ENCODE assay signal across 10 cellular contexts in genomic region chr4:153082322-153083301, GRCh38.
A peak's percentile ranks its signal among the peaks of the same experiment; 100 is the strongest.
DNase-seq lines count a peak whose midpoint lies in the region; ATAC-seq and TF ChIP-seq lines count a peak whose summit lies in the region.
"Had no signal": no experiment of that assay in that cellular context is flagged by ENCODE, and none has a peak within 500 bp of the region (broad histone marks: within the 10 kb centered on the region; RNA-seq: fewer than 3 reads in every experiment).

No MANE protein-coding gene starts in this region.

- H3K23ac ChIP-seq in H9 (ENCODE audit: insufficient read length, low read depth, low read length) (no peak overlapping the region), trophoblast cell (ENCODE audit: low read length) (no peak overlapping the region)

- no peaks in the 10 kb centered on the region for H3K9me3 ChIP-seq in H9 (ENCODE audit: control insufficient read depth, low read depth, low read length)
- H3K9me3 ChIP-seq in OCI-LY3 (ENCODE audit: insufficient read depth, low read length) = no peaks in the 10 kb centered on the region
- no peaks in the 10 kb centered on the region for H3K9me3 ChIP-seq in trophoblast cell (ENCODE audit: insufficient read depth, low read depth, low read length)

- WGBS in H9 (ENCODE audit: extremely low coverage, insufficient read length, low lambda C conversion rate) = no CpG with 5 or more reads among the region's 15 CpGs
- no CpG with 5 or more reads among the region's 15 CpGs for WGBS in trophoblast cell (ENCODE audit: extremely low coverage, insufficient coverage, insufficient read length)

- no peaks in the 10 kb centered on the region for H4K20me1 ChIP-seq in H9 (ENCODE audit: control insufficient read depth, insufficient read depth, insufficient read length)
- no peaks in the 10 kb centered on the region for H4K20me1 ChIP-seq in OCI-LY3 (ENCODE audit: insufficient read depth, low read length)

- H3K27ac Mint-ChIP-seq in H9 = peak overlapping the region; percentile 35 to 98 (median 71); a peak in 5 of 7 replicates

- H3K14ac ChIP-seq in H9 (ENCODE audit: insufficient read depth, low read length) = 0 out of 2 replicates have a peak overlapping the region, but pooled peaks have one; percentile 11
- no peak overlapping the region for H3K14ac ChIP-seq in trophoblast cell (ENCODE audit: low read length)

- H4K12ac ChIP-seq in trophoblast cell (ENCODE audit: low read depth, low read length) = no peak overlapping the region

- no peak overlapping the region for H4K8ac ChIP-seq in H9 (replicated peaks; ENCODE audit: insufficient read length, low read depth, low read length)
- peak overlapping the region; percentile 49 for H4K8ac ChIP-seq in trophoblast cell (ENCODE audit: low read depth, low read length)

- H3K27ac ChIP-seq in H9 (ENCODE audit: insufficient read length, low read depth, low read length) = no peak overlapping the region
- no peak overlapping the region for H3K27ac ChIP-seq in OCI-LY3 (ENCODE audit: low read length)
- no peak overlapping the region for H3K27ac ChIP-seq in trophoblast cell (ENCODE audit: low read depth, low read length)
- H3K27ac ChIP-seq: coronary artery had no signal

- peaks cover 45 to 48% of the 10 kb centered on the region in 2 experiments for H3K4me1 Mint-ChIP-seq in H9

- no peak overlapping the region for H2BK120ac ChIP-seq in H9 (ENCODE audit: low read depth, low read length, poor library complexity, severe bottlenecking)
- no peak overlapping the region for H2BK120ac ChIP-seq in trophoblast cell (ENCODE audit: insufficient read depth, low read length, poor library complexity)

- H4K91ac ChIP-seq in H9 (ENCODE audit: insufficient read length, low read depth, low read length) (no peak overlapping the region), trophoblast cell (ENCODE audit: low read depth, low read length) (no peak overlapping the region)

- H3K27me3 Mint-ChIP-seq in H9 (ENCODE audit: low read depth) = peaks cover 11% of the 10 kb centered on the region

- H3K4me1 ChIP-seq in H9 (ENCODE audit: insufficient read depth, low read length) (peaks cover 4% of the 10 kb centered on the region; the same call in 1 of the 2 replicates), OCI-LY3 (ENCODE audit: low read length) (peaks cover 35% of the 10 kb centered on the region), trophoblast cell (ENCODE audit: control insufficient read depth in 1 of 2, insufficient read depth in 2 of 2, low read length in 2 of 2) (no peaks in the 10 kb centered on the region)

- H3K4me3 Mint-ChIP-seq in H9 = peak overlapping the region in 1 of 2 experiments; percentile 21; a peak in 1 of 5 replicates

- no peak overlapping the region for H3K56ac ChIP-seq in H9 (ENCODE audit: insufficient read length, low read depth, low read length)

- H3K4me3 ChIP-seq in OCI-LY3 (ENCODE audit: low read length) (peak overlapping the region; percentile 50), epithelial cell of esophagus (ENCODE audit: low read length) (no peak overlapping the region), trophoblast cell (ENCODE audit: low read depth, low read length) (no peak overlapping the region)
- H3K4me3 ChIP-seq: coronary artery had no signal

- H3K9me3 Mint-ChIP-seq in H9 = no peaks in the 10 kb centered on the region

- H3K18ac ChIP-seq in H9 (ENCODE audit: insufficient read length, low read depth, low read length) (no peak overlapping the region), trophoblast cell (ENCODE audit: low read length) (no peak overlapping the region)

- no peak overlapping the region for H2BK20ac ChIP-seq in H9 (ENCODE audit: low read depth, low read length, poor library complexity, severe bottlenecking)

- TF ChIP-seq CTCF in H9 (conservative IDR thresholded peaks at IDR 0.05) (no peak), OCI-LY3 (IDR thresholded peaks at IDR 0.05; ENCODE audit: low read depth, low read length) (no peak), epithelial cell of esophagus (IDR thresholded peaks at IDR 0.05; ENCODE audit: insufficient read depth, low read depth, low read length, missing control alignments) (no peak)

- no peak overlapping the region for H3K4me2 ChIP-seq in H9 (ENCODE audit: insufficient read depth, insufficient read length, low read length)
- H3K4me2 ChIP-seq in OCI-LY3 (ENCODE audit: low read length) = peak overlapping the region; percentile 70
- no peak overlapping the region for H3K4me2 ChIP-seq in trophoblast cell (ENCODE audit: low read length)

- H2AFZ ChIP-seq in H9 (ENCODE audit: low read length) = no peak overlapping the region
- peak overlapping the region; percentile 75 for H2AFZ ChIP-seq in OCI-LY3 (ENCODE audit: low read depth, low read length)
- no peak overlapping the region for H2AFZ ChIP-seq in trophoblast cell (ENCODE audit: insufficient read depth, low read length, poor library complexity)

- H3K79me1 ChIP-seq in H9 (ENCODE audit: insufficient read depth, low read depth, low read length, poor library complexity, severe bottlenecking) (no peaks in the 10 kb centered on the region), trophoblast cell (ENCODE audit: low read length) (no peaks in the 10 kb centered on the region)

- H3K27me3 ChIP-seq in H9 (ENCODE audit: insufficient read depth, low read length) (0 out of 2 replicates have a peak, but pooled peaks cover 2% of the 10 kb centered on the region), OCI-LY3 (ENCODE audit: low read depth, low read length) (peaks cover 76% of the 10 kb centered on the region), trophoblast cell (ENCODE audit: insufficient read depth, low read length) (no peaks in the 10 kb centered on the region)

- H2BK12ac ChIP-seq in H9 (ENCODE audit: insufficient read length, low read depth, low read length) (no peak overlapping the region), trophoblast cell (ENCODE audit: low read length) (peak overlapping the region; percentile 27)

- H3K36me3 ChIP-seq in OCI-LY3 (replicated peaks; ENCODE audit: low read depth, low read length) (no peaks in the 10 kb centered on the region), trophoblast cell (ENCODE audit: control insufficient read depth in 1 of 2, insufficient read depth in 2 of 2, low read length in 2 of 2) (no peaks in the 10 kb centered on the region)

- no peak overlapping the region for H4K5ac ChIP-seq in H9 (ENCODE audit: insufficient read length, low read depth, low read length)

- ATAC-seq in GM18520 (IDR thresholded peaks at IDR 0.05; ENCODE audit: unreplicated experiment) (no peak), HG03469 (IDR thresholded peaks at IDR 0.05; ENCODE audit: unreplicated experiment) (no peak), GM19467 (IDR thresholded peaks at IDR 0.05; ENCODE audit: unreplicated experiment) (no peak)

- no peak overlapping the region for H3T11ph ChIP-seq in H9 (ENCODE audit: low read length)

- no peak overlapping the region for H3K4ac ChIP-seq in H9 (ENCODE audit: low read depth, low read length)
- H3K4ac ChIP-seq in trophoblast cell (ENCODE audit: low read depth, low read length) = no peak overlapping the region

- DNase-seq in H9 (no peak), epithelial cell of esophagus (ENCODE audit: low read depth) (peak; percentile 70), trophoblast cell (no peak), HUDEP-2 (lab: John Stamatoyannopoulos, UW; ENCODE audit: unreplicated experiment in 76 of 76) (no peak)
- DNase-seq: GF-D8 had no signal

- H3K36me3 Mint-ChIP-seq in H9 (ENCODE audit: insufficient read depth in 1 of 3, low read depth in 3 of 3) = peaks cover 0 to 1% (median 0%) of the 10 kb centered on the region in 3 experiments; a peak in 2 of 7 replicates

- H3K79me2 ChIP-seq in H9 (ENCODE audit: insufficient read depth, low read length) = no peaks in the 10 kb centered on the region
- no peaks in the 10 kb centered on the region for H3K79me2 ChIP-seq in OCI-LY3 (ENCODE audit: low read length)
- H3K79me2 ChIP-seq in trophoblast cell (ENCODE audit: control insufficient read depth, insufficient read depth, low read length, poor library complexity) = no peaks in the 10 kb centered on the region

- H2BK5ac ChIP-seq in H9 (ENCODE audit: insufficient read length, low read length) (no peak overlapping the region), trophoblast cell (ENCODE audit: low read depth, low read length, poor library complexity) (no peak overlapping the region)

- H3K23me2 ChIP-seq in H9 (ENCODE audit: insufficient read length, low read depth, low read length, poor library complexity, severe bottlenecking) = no peaks in the 10 kb centered on the region

- no peak overlapping the region for H3K9ac ChIP-seq in H9 (ENCODE audit: extremely low read depth, insufficient read length, low read length)
- peak overlapping the region; percentile 35; the same call in 1 of the 2 replicates for H3K9ac ChIP-seq in OCI-LY3 (ENCODE audit: low read length)
- H3K9ac ChIP-seq in trophoblast cell (ENCODE audit: low read length) = no peak overlapping the region

- H2BK15ac ChIP-seq in H9 (ENCODE audit: low read depth, low read length) = no peak overlapping the region

- H2AK5ac ChIP-seq in H9 (ENCODE audit: insufficient read length, low read length) (no peak overlapping the region), trophoblast cell (ENCODE audit: low read length) (no peak overlapping the region)
